In genomic region chr6:74741608-74742007, GRCh38 we compare ENCODE assay signal across 16 cellular contexts.
"Had no signal": no experiment of that assay in that cellular context is flagged by ENCODE, and none has a peak within 500 bp of the region (broad histone marks: within the 10 kb centered on the region; RNA-seq: fewer than 3 reads in every experiment).

No MANE protein-coding gene starts in this region.

- DNase-seq: activated CD4-positive, alpha-beta memory T cell treated with anti-CD3 and anti-CD28 coated beads for 36 hours; activated CD8-positive, alpha-beta memory T cell treated with anti-CD3 and anti-CD28 coated beads, Interleukin-2, amount 10 ng/mL, durations not matched to agents 7 days and 5 days; activated naive CD4-positive, alpha-beta T cell treated with anti-CD3 and anti-CD28 coated beads, Interleukin-2, amount 10 ng/mL, durations not matched to agents 7 days and 5 days; activated T-cell treated with anti-CD3 and anti-CD28 coated beads, Interleukin-2, amount 50 U/mL, for 1 hour; erythroblast; small intestine; stimulated activated CD4-positive, alpha-beta T cell treated with anti-CD3 and anti-CD28 coated beads, Interleukin-4, amount 100 ng/mL, for 24 hours; stimulated activated naive CD4-positive, alpha-beta T cell treated with Interleukin-2 at 50 U/mL for 16 hours; trophoblast cell had no signal

- H3K9me3 Mint-ChIP-seq: activated naive CD4-positive, alpha-beta T cell treated with anti-CD3 and anti-CD28 coated beads, Interleukin-2, amount 10 ng/mL, durations not matched to agents 7 days and 5 days; activated T-helper 2 cell treated with anti-CD3 and anti-CD28 coated beads, Interferon-gamma antibody, Interleukin-2, Interleukin-4, amounts not matched to agents 10 μg/mL and 5 μg/mL and 100 μg/mL, durations not matched to agents 14 hours and 24 hours and 36 hours had no signal

- H3K4me1 ChIP-seq: ascending aorta had no signal

- H3K4me1 Mint-ChIP-seq: activated CD8-positive, alpha-beta memory T cell treated with anti-CD3 and anti-CD28 coated beads, Interleukin-2, amount 10 ng/mL, durations not matched to agents 7 days and 5 days; activated naive CD4-positive, alpha-beta T cell treated with anti-CD3 and anti-CD28 coated beads, Interleukin-2, amount 10 ng/mL, durations not matched to agents 7 days and 5 days; mesothelial cell of epicardium had no signal

- H3K36me3 Mint-ChIP-seq: activated CD4-positive, alpha-beta memory T cell treated with anti-CD3 and anti-CD28 coated beads for 36 hours; activated CD8-positive, alpha-beta memory T cell treated with anti-CD3 and anti-CD28 coated beads, Interleukin-2, amount 10 ng/mL, durations not matched to agents 7 days and 5 days; activated naive CD4-positive, alpha-beta T cell treated with anti-CD3 and anti-CD28 coated beads, Interleukin-2, amount 10 ng/mL, durations not matched to agents 7 days and 5 days; mesothelial cell of epicardium had no signal

- ATAC-seq: activated CD8-positive, alpha-beta memory T cell treated with anti-CD3 and anti-CD28 coated beads, Interleukin-2, amount 10 ng/mL, durations not matched to agents 7 days and 5 days had no signal

- H3K27me3 Mint-ChIP-seq: activated CD4-positive, alpha-beta memory T cell treated with anti-CD3 and anti-CD28 coated beads for 36 hours; activated CD8-positive, alpha-beta memory T cell treated with anti-CD3 and anti-CD28 coated beads, Interleukin-2, amount 10 ng/mL, durations not matched to agents 7 days and 5 days; activated naive CD4-positive, alpha-beta T cell treated with anti-CD3 and anti-CD28 coated beads, Interleukin-2, amount 10 ng/mL, durations not matched to agents 7 days and 5 days had no signal

- H3K27ac Mint-ChIP-seq: activated CD4-positive, alpha-beta memory T cell treated with anti-CD3 and anti-CD28 coated beads for 36 hours; activated CD8-positive, alpha-beta memory T cell treated with anti-CD3 and anti-CD28 coated beads, Interleukin-2, amount 10 ng/mL, durations not matched to agents 7 days and 5 days; activated naive CD4-positive, alpha-beta T cell treated with anti-CD3 and anti-CD28 coated beads, Interleukin-2, amount 10 ng/mL, durations not matched to agents 7 days and 5 days; activated T-helper 2 cell treated with anti-CD3 and anti-CD28 coated beads, Interferon-gamma antibody, Interleukin-2, Interleukin-4, amounts not matched to agents 10 μg/mL and 5 μg/mL and 100 μg/mL, durations not matched to agents 14 hours and 24 hours and 36 hours; mesothelial cell of epicardium had no signal

- H3K27me3 ChIP-seq: ascending aorta, hepatocyte had no signal

- H3K4me3 ChIP-seq: ascending aorta, dorsolateral prefrontal cortex, hepatocyte, lung had no signal

- H3K27ac ChIP-seq: ascending aorta, dorsolateral prefrontal cortex, hepatocyte, VCaP had no signal

- H3K36me3 ChIP-seq: ascending aorta had no signal

- H3K9me3 ChIP-seq: ascending aorta had no signal

- H3K4me3 Mint-ChIP-seq: activated CD4-positive, alpha-beta memory T cell treated with anti-CD3 and anti-CD28 coated beads for 36 hours; activated CD8-positive, alpha-beta memory T cell treated with anti-CD3 and anti-CD28 coated beads, Interleukin-2, amount 10 ng/mL, durations not matched to agents 7 days and 5 days; activated naive CD4-positive, alpha-beta T cell treated with anti-CD3 and anti-CD28 coated beads, Interleukin-2, amount 10 ng/mL, durations not matched to agents 7 days and 5 days; mesothelial cell of epicardium had no signal
